ENCODE assay signal across 20 cellular contexts in genomic region chr5:157197088-157197487, GRCh38. TPM values are rescaled to one million over a fixed set of nuclear protein-coding genes. Genes with fewer than 3 reads are reported as not detected.
DNase-seq lines count a peak whose midpoint lies in the region; ATAC-seq lines count a peak whose summit lies in the region.
"Had no signal": no experiment of that assay in that cellular context is flagged by ENCODE, and none has a peak within 500 bp of the region (broad histone marks: within the 10 kb centered on the region; RNA-seq: fewer than 3 reads in every experiment).

No MANE protein-coding gene starts in this region.

- H3K4me3 ChIP-seq in Jurkat, Clone E6-1 (ENCODE audit: low read length): no peak overlapping the region
- H3K4me3 ChIP-seq: GM23248, heart right ventricle, lung, pancreas had no signal

- H3K4me3 Mint-ChIP-seq in activated CD4-positive, alpha-beta T cell treated with anti-CD3 and anti-CD28 coated beads for 36 hours: peak overlapping the region; percentile 44
- peak overlapping the region; percentile 53 for H3K4me3 Mint-ChIP-seq in activated T-helper 1 cell treated with anti-CD3 and anti-CD28 coated beads, Interleukin-12 subunit alpha, Interleukin-12 subunit beta, Interleukin-2, Interleukin-4 antibody, amounts not matched to agents 30 ng/mL and 10 ng/mL and 1 ng/mL, durations not matched to agents 14 hours and 24 hours and 36 hours
- H3K4me3 Mint-ChIP-seq in naive thymus-derived CD8-positive, alpha-beta T cell: peak overlapping the region; percentile 43 to 82 (median 74)
- H3K4me3 Mint-ChIP-seq: activated B cell treated with CpG ODN at 0.5 μM for 24 hours had no signal

- ATAC-seq in activated CD4-positive, alpha-beta T cell treated with anti-CD3 and anti-CD28 coated beads for 36 hours: no peak
- ATAC-seq in naive thymus-derived CD8-positive, alpha-beta T cell: peak; percentile 35 to 65
- ATAC-seq in GM18870 (IDR thresholded peaks at IDR 0.05; ENCODE audit: unreplicated experiment): no peak
- ATAC-seq: heart right ventricle, pancreas had no signal

- H3K27ac Mint-ChIP-seq in activated CD4-positive, alpha-beta T cell treated with anti-CD3 and anti-CD28 coated beads for 36 hours: peak overlapping the region; percentile 98
- peak overlapping the region; percentile 88 for H3K27ac Mint-ChIP-seq in activated T-helper 1 cell treated with anti-CD3 and anti-CD28 coated beads, Interleukin-12 subunit alpha, Interleukin-12 subunit beta, Interleukin-2, Interleukin-4 antibody, amounts not matched to agents 30 ng/mL and 10 ng/mL and 1 ng/mL, durations not matched to agents 14 hours and 24 hours and 36 hours
- H3K27ac Mint-ChIP-seq in naive thymus-derived CD8-positive, alpha-beta T cell: peak overlapping the region; percentile 78 to 99 (median 92)
- H3K27ac Mint-ChIP-seq: activated B cell treated with CpG ODN at 0.5 μM for 24 hours had no signal

- POLR2A ChIA-PET in activated CD4-positive, alpha-beta T cell treated with anti-CD3 and anti-CD28 coated beads for 36 hours (lab: Charles Lee): interaction anchor here (0.5 to 1.8 kb wide), 3 partner anchors 12 to 54 kb away, joined by 3 read pairs; partner anchors contain the start of gene MED7
- POLR2A ChIA-PET in naive thymus-derived CD8-positive, alpha-beta T cell (lab: Charles Lee): interaction anchor here (0.9 to 36.8 kb wide), 6 partner anchors 9 to 55 kb away, joined by 3 to 990 read pairs (median 4); partner anchors contain the start of genes GARIN3, ITK and MED7

- intact Hi-C loops in activated CD4-positive, alpha-beta T cell treated with anti-CD3 and anti-CD28 coated beads for 36 hours (cut with DNase I, micrococcal nuclease): no loop called here
- intact Hi-C loops in activated T-helper 1 cell treated with anti-CD3 and anti-CD28 coated beads, Interleukin-12 subunit alpha, Interleukin-12 subunit beta, Interleukin-2, Interleukin-4 antibody, amounts not matched to agents 30 ng/mL and 10 ng/mL and 1 ng/mL, durations not matched to agents 14 hours and 24 hours and 36 hours (cut with micrococcal nuclease): loop anchor here (5.0 kb wide), 1 partner anchor 275 kb away; no protein-coding TSS in a partner anchor

- CTCF ChIA-PET in activated CD4-positive, alpha-beta T cell treated with anti-CD3 and anti-CD28 coated beads for 36 hours (lab: Charles Lee): interaction anchor here (0.7 to 1.3 kb wide), 4 partner anchors 20 to 146 kb away, joined by 3 to 4 read pairs (median 3); no protein-coding TSS in a partner anchor

- H3K4me1 Mint-ChIP-seq in activated CD4-positive, alpha-beta T cell treated with anti-CD3 and anti-CD28 coated beads for 36 hours: peaks cover 94% of the 10 kb centered on the region
- peaks cover 94% of the 10 kb centered on the region for H3K4me1 Mint-ChIP-seq in activated T-helper 1 cell treated with anti-CD3 and anti-CD28 coated beads, Interleukin-12 subunit alpha, Interleukin-12 subunit beta, Interleukin-2, Interleukin-4 antibody, amounts not matched to agents 30 ng/mL and 10 ng/mL and 1 ng/mL, durations not matched to agents 14 hours and 24 hours and 36 hours (ENCODE audit: low read depth)
- peaks cover 29 to 99% (median 89%) of the 10 kb centered on the region in 4 donors for H3K4me1 Mint-ChIP-seq in naive thymus-derived CD8-positive, alpha-beta T cell

- peaks cover 85% of the 10 kb centered on the region for H3K36me3 Mint-ChIP-seq in activated CD4-positive, alpha-beta T cell treated with anti-CD3 and anti-CD28 coated beads for 36 hours (ENCODE audit: low read depth)
- peaks cover 67% of the 10 kb centered on the region for H3K36me3 Mint-ChIP-seq in activated T-helper 1 cell treated with anti-CD3 and anti-CD28 coated beads, Interleukin-12 subunit alpha, Interleukin-12 subunit beta, Interleukin-2, Interleukin-4 antibody, amounts not matched to agents 30 ng/mL and 10 ng/mL and 1 ng/mL, durations not matched to agents 14 hours and 24 hours and 36 hours (ENCODE audit: low read depth)
- H3K36me3 Mint-ChIP-seq in naive thymus-derived CD8-positive, alpha-beta T cell: peaks cover 14 to 87% (median 34%) of the 10 kb centered on the region in 3 donors

- peak; percentile 47 for DNase-seq in activated CD4-positive, alpha-beta T cell treated with anti-CD3 and anti-CD28 coated beads for 36 hours
- no peak for DNase-seq in activated CD4-positive, alpha-beta T cell treated with anti-CD3 and anti-CD28 coated beads for 48 hours
- DNase-seq in Jurkat, Clone E6-1 (ENCODE audit: low read depth, low spot score): peak; percentile 54
- DNase-seq in activated T-helper 1 cell treated with anti-CD3 and anti-CD28 coated beads, Interleukin-12 subunit alpha, Interleukin-12 subunit beta, Interleukin-2, Interleukin-4 antibody, amounts not matched to agents 30 ng/mL and 10 ng/mL and 1 ng/mL, durations not matched to agents 14 hours and 24 hours and 36 hours (ENCODE audit: low spot score): no peak
- peak in 5 of 10 donors; percentile 36 to 55 (median 43) for DNase-seq in naive thymus-derived CD8-positive, alpha-beta T cell
- no peak for DNase-seq in MV-4-11 (lab: John Stamatoyannopoulos, UW)
- DNase-seq in medulla oblongata (ENCODE audit: extremely low spot score): no peak
- DNase-seq: activated B cell treated with CpG ODN at 0.5 μM for 24 hours; anterior cingulate cortex; GM23248; heart right ventricle; NCI-H1105 treated with DMSO at 0.1 percent for 48 hours; NCI-H345; pancreas; stimulated activated CD4-positive, alpha-beta T cell treated with anti-CD3 and anti-CD28 coated beads, Interleukin-1b, Interleukin-23, amount 100 ng/mL, for 48 hours had no signal

- no peaks in the 10 kb centered on the region for H3K27me3 Mint-ChIP-seq in activated CD4-positive, alpha-beta T cell treated with anti-CD3 and anti-CD28 coated beads for 36 hours
- no peaks in the 10 kb centered on the region for H3K27me3 Mint-ChIP-seq in activated T-helper 1 cell treated with anti-CD3 and anti-CD28 coated beads, Interleukin-12 subunit alpha, Interleukin-12 subunit beta, Interleukin-2, Interleukin-4 antibody, amounts not matched to agents 30 ng/mL and 10 ng/mL and 1 ng/mL, durations not matched to agents 14 hours and 24 hours and 36 hours (ENCODE audit: insufficient read depth)
- no peaks in the 10 kb centered on the region for H3K27me3 Mint-ChIP-seq in naive thymus-derived CD8-positive, alpha-beta T cell
- H3K27me3 Mint-ChIP-seq: activated B cell treated with CpG ODN at 0.5 μM for 24 hours had no signal

- H3K9me3 Mint-ChIP-seq in activated CD4-positive, alpha-beta T cell treated with anti-CD3 and anti-CD28 coated beads for 36 hours (ENCODE audit: low read depth): no peaks in the 10 kb centered on the region
- H3K9me3 Mint-ChIP-seq in activated T-helper 1 cell treated with anti-CD3 and anti-CD28 coated beads, Interleukin-12 subunit alpha, Interleukin-12 subunit beta, Interleukin-2, Interleukin-4 antibody, amounts not matched to agents 30 ng/mL and 10 ng/mL and 1 ng/mL, durations not matched to agents 14 hours and 24 hours and 36 hours: no peaks in the 10 kb centered on the region
- H3K9me3 Mint-ChIP-seq in naive thymus-derived CD8-positive, alpha-beta T cell: no peaks in the 10 kb centered on the region
- H3K9me3 Mint-ChIP-seq: activated B cell treated with CpG ODN at 0.5 μM for 24 hours had no signal

RNA-seq across cellular contexts. Expression of gene ITK, which starts 16.4 kb away (rescaled TPM):
- 100 to 1,000 TPM; 208 to 249 TPM for total RNA-seq in activated CD4-positive, alpha-beta T cell treated with anti-CD3 and anti-CD28 coated beads for 36 hours
- polyA plus RNA-seq in Jurkat, Clone E6-1 (2012; ENCODE audit: insufficient read depth, insufficient read length): 37.3 TPM
- 251 and 259 TPM in 2 replicates for total RNA-seq in activated T-helper 1 cell treated with anti-CD3 and anti-CD28 coated beads, Interleukin-12 subunit alpha, Interleukin-12 subunit beta, Interleukin-2, Interleukin-4 antibody, amounts not matched to agents 30 ng/mL and 10 ng/mL and 1 ng/mL, durations not matched to agents 14 hours and 24 hours and 36 hours
- 100 to 1,000 TPM; 477 to 490 TPM for total RNA-seq in naive thymus-derived CD8-positive, alpha-beta T cell
- polyA plus RNA-seq in naive thymus-derived CD8-positive, alpha-beta T cell: 100 to 1,000 TPM; 109 to 231 (median 148) TPM
- total RNA-seq: myocyte had no signal
- polyA plus RNA-seq: GM23248 had no signal

RNA-seq across cellular contexts. Expression of gene GARIN3, which starts 31.0 kb away (rescaled TPM):
- under 1 TPM; 0.79 to 0.82 TPM for total RNA-seq in activated CD4-positive, alpha-beta T cell treated with anti-CD3 and anti-CD28 coated beads for 36 hours
- not detected for polyA plus RNA-seq in Jurkat, Clone E6-1 (2012; ENCODE audit: insufficient read depth, insufficient read length)
- total RNA-seq in activated T-helper 1 cell treated with anti-CD3 and anti-CD28 coated beads, Interleukin-12 subunit alpha, Interleukin-12 subunit beta, Interleukin-2, Interleukin-4 antibody, amounts not matched to agents 30 ng/mL and 10 ng/mL and 1 ng/mL, durations not matched to agents 14 hours and 24 hours and 36 hours: 0.27 and 0.31 TPM in 2 replicates
- total RNA-seq in naive thymus-derived CD8-positive, alpha-beta T cell: not detected
- not detected for polyA plus RNA-seq in naive thymus-derived CD8-positive, alpha-beta T cell
- total RNA-seq: activated B cell treated with CpG ODN at 0.5 μM for 24 hours, GM23248, heart right ventricle, LHCN-M2, lung, myocyte, pancreas, urinary bladder had no signal
- polyA plus RNA-seq: GM23248, heart right ventricle, lung, pancreas, urinary bladder had no signal

RNA-seq across cellular contexts. Expression of gene MED7, which starts 54.4 kb away (rescaled TPM):
- 10 to 100 TPM in 1 of 2 experiments, 1 to 10 TPM in 1; 10.0 to 16.9 TPM for total RNA-seq in activated CD4-positive, alpha-beta T cell treated with anti-CD3 and anti-CD28 coated beads for 36 hours
- 19.5 TPM for polyA plus RNA-seq in Jurkat, Clone E6-1 (2012; ENCODE audit: insufficient read depth, insufficient read length)
- total RNA-seq in activated T-helper 1 cell treated with anti-CD3 and anti-CD28 coated beads, Interleukin-12 subunit alpha, Interleukin-12 subunit beta, Interleukin-2, Interleukin-4 antibody, amounts not matched to agents 30 ng/mL and 10 ng/mL and 1 ng/mL, durations not matched to agents 14 hours and 24 hours and 36 hours: 15.0 and 15.5 TPM in 2 replicates
- total RNA-seq in naive thymus-derived CD8-positive, alpha-beta T cell: 10 to 100 TPM; 18.2 to 18.7 TPM
- polyA plus RNA-seq in naive thymus-derived CD8-positive, alpha-beta T cell: 10 to 100 TPM; 12.0 to 18.2 (median 15.0) TPM

Comparison
In these comparisons a context has a peak if more than half of its experiments do, and no peak if none do; other contexts are left out.
1. DNase-seq: peak in activated CD4-positive, alpha-beta T cell treated with anti-CD3 and anti-CD28 coated beads for 36 hours (single experiment) and Jurkat, Clone E6-1 (single experiment); none in activated CD4-positive, alpha-beta T cell treated with anti-CD3 and anti-CD28 coated beads for 48 hours (single experiment), activated T-helper 1 cell treated with anti-CD3 and anti-CD28 coated beads, Interleukin-12 subunit alpha, Interleukin-12 subunit beta, Interleukin-2, Interleukin-4 antibody, amounts not matched to agents 30 ng/mL and 10 ng/mL and 1 ng/mL, durations not matched to agents 14 hours and 24 hours and 36 hours (single experiment), MV-4-11 (single experiment) and medulla oblongata (single experiment).
2. ATAC-seq: peak in naive thymus-derived CD8-positive, alpha-beta T cell (2 of 2); none in activated CD4-positive, alpha-beta T cell treated with anti-CD3 and anti-CD28 coated beads for 36 hours (single experiment) and GM18870 (single experiment).
3. Peak in every context shown above with its lines, with median percentiles within 50 percentile points of each other: H3K27ac Mint-ChIP-seq and H3K4me3 Mint-ChIP-seq.